Comparison of ENCODE assay signal across 21 cellular contexts in the genomic region with DNA sequence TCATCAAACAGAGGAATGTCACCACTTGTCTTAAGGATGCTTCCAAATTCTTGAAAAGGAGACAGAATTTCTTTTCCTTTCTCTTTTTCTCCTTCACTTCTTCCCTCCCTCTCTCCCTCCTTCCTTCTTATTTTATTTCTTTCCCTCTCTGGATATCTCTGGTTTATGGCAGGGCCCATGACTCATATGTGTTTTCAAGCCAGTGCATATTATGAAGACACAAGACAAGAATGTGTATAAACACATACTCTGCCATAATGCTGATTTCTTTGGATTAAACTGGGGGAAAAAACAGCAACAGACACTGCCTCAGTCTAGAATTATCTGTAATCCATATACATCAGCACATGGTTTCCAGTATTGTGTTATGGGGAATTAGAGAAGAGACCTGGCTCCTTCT.
DNase-seq lines count a peak whose midpoint lies in the region; ATAC-seq and TF ChIP-seq lines count a peak whose summit lies in the region.
"Had no signal": no experiment of that assay in that cellular context is flagged by ENCODE, and none has a peak within 500 bp of the region (broad histone marks: within the 10 kb centered on the region; RNA-seq: fewer than 3 reads in every experiment).

No MANE protein-coding gene starts in this region.

- H3K4me1 ChIP-seq in esophagus muscularis mucosa = peaks cover 13 to 17% (median 15%) of the 10 kb centered on the region in 4 donors
- H3K4me1 ChIP-seq: neural progenitor cell had no signal

- no peak overlapping the region for H3K4me3 ChIP-seq in AG04450 (ENCODE audit: low read depth, low read length)
- no peak overlapping the region for H3K4me3 ChIP-seq in brain microvascular endothelial cell (ENCODE audit: low read depth, low read length)
- no peak overlapping the region for H3K4me3 ChIP-seq in esophagus muscularis mucosa
- H3K4me3 ChIP-seq: heart right ventricle, neural progenitor cell, right atrium auricular region had no signal

- no TSS peak for BruUV-seq in Calu3 (replicated peaks; lab: Mats Ljungman, UMichigan)

- POLR2A ChIA-PET in AG04450 (lab: Yijun Ruan, JAX) = no interaction called here

- H3K4me3 Mint-ChIP-seq in HFFc6 = no peak overlapping the region
- H3K4me3 Mint-ChIP-seq in Calu3 (ENCODE audit: low read depth, unreplicated experiment) = no peak overlapping the region
- H3K4me3 Mint-ChIP-seq: activated T-helper 17 cell treated with anti-CD3 and anti-CD28 coated beads, Interleukin-2, amount 50 U/mL, for 72 hours; neural progenitor cell had no signal

- H3K27ac ChIP-seq in AG04450 (ENCODE audit: low read depth, low read length) (no peak overlapping the region), brain microvascular endothelial cell (no peak overlapping the region), esophagus muscularis mucosa (replicated peaks in 1 of 4) (no peak overlapping the region)
- H3K27ac ChIP-seq: neural progenitor cell had no signal

- no peaks in the 10 kb centered on the region for H3K9me3 ChIP-seq in AG04450 (ENCODE audit: control insufficient read depth, insufficient read depth, low read length)
- H3K9me3 ChIP-seq in esophagus muscularis mucosa = no peaks in the 10 kb centered on the region
- H3K9me3 ChIP-seq: heart right ventricle, right atrium auricular region had no signal

- H3K27me3 ChIP-seq in AG04450 (ENCODE audit: control insufficient read depth, insufficient read depth, low read length) (no peaks in the 10 kb centered on the region), brain microvascular endothelial cell (replicated peaks) (no peaks in the 10 kb centered on the region), esophagus muscularis mucosa (no peaks in the 10 kb centered on the region)
- H3K27me3 ChIP-seq: heart right ventricle, neural progenitor cell, right atrium auricular region had no signal

- CTCF ChIA-PET in AG04450 (lab: Charles Lee) (no interaction called here), Calu3 (lab: Charles Lee) (no interaction called here)

- DNase-seq in AG04450 (ENCODE audit: low read depth, low spot score) (peak; percentile 2), HFFc6 (peak; percentile 26), brain microvascular endothelial cell (peak; percentile 73), iris pigment epithelial cell (ENCODE audit: low read depth) (peak; percentile 63), esophagus muscularis mucosa (ENCODE audit: extremely low spot score) (no peak), Calu3 (no peak)
- DNase-seq: activated CD4-positive, CD25-positive, alpha-beta regulatory T cell; amygdala; cortex of kidney; DND-41; heart right ventricle; kidney; NCI-H2029; NCI-H510A; Right ventricle myocardium superior; T-helper 2 cell had no signal

- H3K27me3 Mint-ChIP-seq in HFFc6 (ENCODE audit: insufficient read depth) (peaks cover 3% of the 10 kb centered on the region; the same call in 1 of the 2 replicates), Calu3 (ENCODE audit: unreplicated experiment) (no peaks in the 10 kb centered on the region)
- H3K27me3 Mint-ChIP-seq: activated T-helper 17 cell treated with anti-CD3 and anti-CD28 coated beads, Interleukin-2, amount 50 U/mL, for 72 hours had no signal

- intact Hi-C loops in esophagus muscularis mucosa (cut with DNase I) = no loop called here
- intact Hi-C loops in Calu3 (cut with micrococcal nuclease; ENCODE audit: unreplicated experiment) = no loop called here

- TF ChIP-seq CTCF in AG04450 (IDR thresholded peaks at IDR 0.05; ENCODE audit: low read depth, low read length) (no peak), HFFc6 (IDR thresholded peaks at IDR 0.05) (no peak), brain microvascular endothelial cell (IDR thresholded peaks at IDR 0.05; ENCODE audit: low read depth, low read length, missing control alignments) (no peak), esophagus muscularis mucosa (IDR thresholded peaks at IDR 0.05) (no peak), Calu3 (IDR thresholded peaks at IDR 0.05; ENCODE audit: unreplicated experiment) (no peak)

- no peak overlapping the region for H3K27ac Mint-ChIP-seq in HFFc6
- H3K27ac Mint-ChIP-seq in Calu3 (ENCODE audit: unreplicated experiment) = no peak overlapping the region
- H3K27ac Mint-ChIP-seq: activated T-helper 17 cell treated with anti-CD3 and anti-CD28 coated beads, Interleukin-2, amount 50 U/mL, for 72 hours; neural progenitor cell had no signal

- no peaks in the 10 kb centered on the region for H3K36me3 ChIP-seq in brain microvascular endothelial cell (replicated peaks)
- no peaks in the 10 kb centered on the region for H3K36me3 ChIP-seq in esophagus muscularis mucosa
- H3K36me3 ChIP-seq: heart right ventricle, neural progenitor cell, right atrium auricular region had no signal

- H3K36me3 Mint-ChIP-seq in HFFc6 (ENCODE audit: low read depth) (no peaks in the 10 kb centered on the region), Calu3 (ENCODE audit: insufficient read depth, unreplicated experiment) (no peaks in the 10 kb centered on the region)
- H3K36me3 Mint-ChIP-seq: neural progenitor cell had no signal

- in situ Hi-C loops in brain microvascular endothelial cell (cut with HindIII; ENCODE audit: low pct_ligation_motif_present, low sequenced_read_pairs) = no loop called here

- TF ChIP-seq POLR2A in esophagus muscularis mucosa (IDR thresholded peaks at IDR 0.05; ENCODE audit: low read depth) = no peak

- H3K4me1 Mint-ChIP-seq in HFFc6 (ENCODE audit: low read depth) (peaks cover 20% of the 10 kb centered on the region), Calu3 (ENCODE audit: low read depth, unreplicated experiment) (no peaks in the 10 kb centered on the region)
- H3K4me1 Mint-ChIP-seq: neural progenitor cell had no signal

- H3K9me3 Mint-ChIP-seq in HFFc6 (no peaks in the 10 kb centered on the region), Calu3 (ENCODE audit: low read depth, unreplicated experiment) (no peaks in the 10 kb centered on the region)
- H3K9me3 Mint-ChIP-seq: activated T-helper 17 cell treated with anti-CD3 and anti-CD28 coated beads, Interleukin-2, amount 50 U/mL, for 72 hours; neural progenitor cell had no signal

- ATAC-seq in GM19328 (IDR thresholded peaks at IDR 0.05; ENCODE audit: unreplicated experiment) (no peak), HG03571 (IDR thresholded peaks at IDR 0.05; ENCODE audit: unreplicated experiment) (no peak)
- ATAC-seq: activated T-helper 17 cell treated with anti-CD3 and anti-CD28 coated beads, Interleukin-2, amount 50 U/mL, for 72 hours had no signal

- TF ChIP-seq EP300 in esophagus muscularis mucosa (IDR thresholded peaks at IDR 0.05) = no peak

Comparison
In these comparisons a context has a peak if more than half of its experiments do, and no peak if none do; other contexts are left out.
1. DNase-seq: peak in AG04450 (single experiment), HFFc6 (single experiment), brain microvascular endothelial cell (single experiment) and iris pigment epithelial cell (single experiment); none in esophagus muscularis mucosa (single experiment) and Calu3 (single experiment).